30 cellular contexts compared by ENCODE assay signal in the genomic region with DNA sequence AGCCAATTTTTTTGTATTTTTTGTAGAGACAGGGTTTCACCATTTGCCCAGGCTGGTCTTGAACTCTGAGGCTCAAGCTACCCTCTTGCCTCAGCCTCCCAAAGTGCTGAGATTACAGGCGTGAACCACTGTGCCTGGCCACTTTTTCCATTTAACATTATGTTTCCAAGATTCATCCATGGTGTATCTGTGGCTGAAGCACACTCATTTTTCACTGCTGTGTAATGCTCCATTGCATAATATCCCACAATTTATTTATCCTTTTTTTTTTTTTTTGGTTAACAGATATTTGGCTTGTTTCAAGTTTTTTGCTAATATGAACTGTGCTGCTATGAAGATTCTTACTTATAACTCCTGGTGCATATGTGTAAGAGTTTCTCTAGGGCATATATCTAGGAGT. TPM values are rescaled to one million over a fixed set of nuclear protein-coding genes. Genes with fewer than 3 reads are reported as not detected.
"Had no signal": no experiment of that assay in that cellular context is flagged by ENCODE, and none has a peak within 500 bp of the region (broad histone marks: within the 10 kb centered on the region; RNA-seq: fewer than 3 reads in every experiment).

No MANE protein-coding gene starts in this region.

- H3K9me3 ChIP-seq: esophagus squamous epithelium, heart right ventricle, left lung, ovary, sigmoid colon, thoracic aorta, tibial nerve, upper lobe of left lung had no signal

- H3K27ac ChIP-seq: coronary artery, left lung, ovary had no signal

- H3K36me3 ChIP-seq: esophagus squamous epithelium, heart right ventricle, left lung, ovary, sigmoid colon, thoracic aorta, tibial nerve, upper lobe of left lung had no signal

- DNase-seq: dermis blood vessel endothelial cell; effector memory CD4-positive, alpha-beta T cell; erythroblast; esophagus squamous epithelium; foreskin melanocyte; glutamatergic neuron; heart right ventricle; hippocampal formation; left cardiac atrium; left lung; mesenchymal stem cell; naive thymus-derived CD8-positive, alpha-beta T cell; nephron progenitor cell; nucleus accumbens; ovary; sigmoid colon; stimulated activated CD4-positive, alpha-beta T cell treated with anti-CD3 and anti-CD28 coated beads, Interleukin-4, amount 100 ng/mL, for 4 hours; stimulated activated naive CD8-positive, alpha-beta T cell treated with anti-CD3 and anti-CD28 coated beads, Interleukin-15, Interleukin-2, amounts not matched to agents 100 U/mL and 50 U/mL, for 24 hours; substantia nigra; upper lobe of left lung had no signal

- ATAC-seq: heart right ventricle; left cardiac atrium; left lung; naive thymus-derived CD8-positive, alpha-beta T cell; stimulated activated memory B cell treated with anti-CD40 and anti-IgM and Interleukin-4, amounts not matched to agents 10 μg/mL and 1 μg/mL and 100 μg/mL, for 72 hours; stimulated activated naive CD8-positive, alpha-beta T cell treated with anti-CD3 and anti-CD28 coated beads, Interleukin-15, Interleukin-2, amounts not matched to agents 100 U/mL and 50 U/mL, for 24 hours had no signal

- H3K27me3 ChIP-seq: esophagus squamous epithelium, heart right ventricle, left lung, ovary, sigmoid colon, tibial nerve, upper lobe of left lung had no signal

RNA-seq across cellular contexts. Expression of gene MT1H, which starts 58.4 kb away (rescaled TPM):
- total RNA-seq: dermis blood vessel endothelial cell; kidney epithelial cell; left cardiac atrium; lung microvascular endothelial cell; mesothelial cell of epicardium; myocyte; naive thymus-derived CD8-positive, alpha-beta T cell; pulmonary artery endothelial cell; sigmoid colon; skeletal muscle tissue; thoracic aorta had no signal
- polyA plus RNA-seq: heart right ventricle; naive thymus-derived CD8-positive, alpha-beta T cell; ovary had no signal
